ENCODE assay signal across 18 cellular contexts in genomic region chr1:241229711-241230110, GRCh38.
"Had no signal": no experiment of that assay in that cellular context is flagged by ENCODE, and none has a peak within 500 bp of the region (broad histone marks: within the 10 kb centered on the region; RNA-seq: fewer than 3 reads in every experiment).

No MANE protein-coding gene starts in this region.

- FAIRE-seq: kidney had no signal

- H3K9me3 ChIP-seq: ovary, right atrium auricular region, right lobe of liver, suprapubic skin, thoracic aorta, tibial artery, uterus had no signal

- H3K36me3 ChIP-seq: left ventricle myocardium inferior, ovary, right atrium auricular region, right lobe of liver, spleen, suprapubic skin, thoracic aorta, tibial artery, uterus had no signal

- DNase-seq: hippocampal formation; kidney; left ventricle myocardium inferior; mesendoderm; naive thymus-derived CD4-positive, alpha-beta T cell; ovary; spleen; stimulated activated CD4-positive, alpha-beta T cell treated with anti-CD3 and anti-CD28 coated beads, Interleukin-4, amount 100 ng/mL, for 24 hours; stimulated activated naive CD4-positive, alpha-beta T cell; tibial artery; trophoblast cell; uterus had no signal

- H3K27me3 ChIP-seq: ovary, right atrium auricular region, right lobe of liver, suprapubic skin, tibial artery, uterus had no signal

- H3K4me3 ChIP-seq: left ventricle myocardium inferior, lung, ovary, right atrium auricular region, right lobe of liver, skin epidermis, spleen, suprapubic skin, thoracic aorta, tibial artery, uterus had no signal

- H3K27ac ChIP-seq: left ventricle myocardium inferior, ovary, right atrium auricular region, right lobe of liver, skin epidermis, spleen, suprapubic skin, thoracic aorta, tibial artery, uterus had no signal

- H3K4me1 ChIP-seq: left ventricle myocardium inferior, right atrium auricular region, suprapubic skin, tibial artery, uterus had no signal
